ENCODE assay signal across 1 cellular context in genomic region chr3:160135850-160136249, GRCh38.
TF ChIP-seq lines count a peak whose summit lies in the region.

No MANE protein-coding gene starts in this region.

TF ChIP-seq in SK-N-SH treated with all-trans-retinoic acid at 6 μM for 48 hours, 23 proteins besides CTCF, POLR2A, EP300 and RAD21 (continued from another document):
- no peak for TF ChIP-seq CSRNP3 (CRISPR knock-in tag; IDR thresholded peaks at IDR 0.05)
